24 cellular contexts compared by ENCODE assay signal in genomic region chr20:7025635-7026034, GRCh38.
DNase-seq lines count a peak whose midpoint lies in the region; ATAC-seq, FAIRE-seq and TF ChIP-seq lines count a peak whose summit lies in the region.
"Had no signal": no experiment of that assay in that cellular context is flagged by ENCODE, and none has a peak within 500 bp of the region (broad histone marks: within the 10 kb centered on the region; RNA-seq: fewer than 3 reads in every experiment).

No MANE protein-coding gene starts in this region.

- TF ChIP-seq CTCF in cardiac muscle cell (IDR thresholded peaks at IDR 0.05; ENCODE audit: low read depth, low read length) (no peak), heart left ventricle (IDR thresholded peaks at IDR 0.05) (no peak), left lung (IDR thresholded peaks at IDR 0.05) (no peak), pancreas (IDR thresholded peaks at IDR 0.05) (no peak)

- H3K27ac ChIP-seq in cardiac muscle cell (peak overlapping the region; percentile 50), heart left ventricle (no peak overlapping the region), left lung (no peak overlapping the region), pancreas (no peak overlapping the region)
- H3K27ac ChIP-seq: A549; BLaER1 treated with 17β-estradiol and CSF1 and Interleukin-3, amounts not matched to agents 10 nM and 100 nM; GM23248 had no signal

- ATAC-seq in heart left ventricle (no peak), left lung (peak; percentile 81), pancreas (no peak)
- ATAC-seq: A549, HCT116 had no signal

- WGBS in heart left ventricle, 4 donors, result 43 to 48% (median 46%) methylated on average over 4 of the region's 4 CpGs
- 36% methylated on average over 4 of the region's 4 CpGs for WGBS in pancreas, 2 donors

- intact Hi-C loops in heart left ventricle (cut with DNase I), result no loop called here
- intact Hi-C loops in left lung (cut with DNase I), result no loop called here
- intact Hi-C loops in pancreas (cut with DNase I), result no loop called here

- no peaks in the 10 kb centered on the region for H3K9me3 ChIP-seq in cardiac muscle cell (ENCODE audit: low read depth)
- H3K9me3 ChIP-seq in heart left ventricle, result peaks cover 0 to 12% (median 5%) of the 10 kb centered on the region in 12 donors
- H3K9me3 ChIP-seq in left lung, result peaks cover 0 to 16% of the 10 kb centered on the region in 2 donors
- no peaks in the 10 kb centered on the region for H3K9me3 ChIP-seq in pancreas
- H3K9me3 ChIP-seq: BE2C had no signal

- H3K36me3 ChIP-seq in cardiac muscle cell, result no peaks in the 10 kb centered on the region
- no peaks in the 10 kb centered on the region for H3K36me3 ChIP-seq in heart left ventricle
- H3K36me3 ChIP-seq in left lung, result no peaks in the 10 kb centered on the region
- H3K36me3 ChIP-seq in pancreas, result no peaks in the 10 kb centered on the region
- H3K36me3 ChIP-seq: BE2C; BLaER1 treated with 17β-estradiol and CSF1 and Interleukin-3, amounts not matched to agents 10 nM and 100 nM had no signal

- DNase-seq in cardiac muscle cell (ENCODE audit: low read depth in 1 of 2, low spot score in 1 of 2) (peak in 1 of 2 donors; percentile 49), heart left ventricle (no peak), NCI-H2029 treated with DMSO at 0.1 percent for 48 hours (lab: John Stamatoyannopoulos, UW) (peak; percentile 12), left lung (no peak), SIG-M5 (lab: John Stamatoyannopoulos, UW) (no peak), pancreas (no peak)
- no peak for DNase-seq in activated CD4-positive, alpha-beta T cell treated with anti-CD3 and anti-CD28 coated beads for 48 hours
- DNase-seq: 8988T; ACHN; AML-193; BE2C; CD4-positive, alpha-beta T cell; CD8-positive, alpha-beta memory T cell; DMS 273 treated with DMSO at 0.1 percent for 48 hours; DND-41; GM23248; H9; HFFc6 had no signal

- H3K4me3 ChIP-seq in cardiac muscle cell, result no peak overlapping the region
- no peak overlapping the region for H3K4me3 ChIP-seq in heart left ventricle
- no peak overlapping the region for H3K4me3 ChIP-seq in left lung
- H3K4me3 ChIP-seq in pancreas, result no peak overlapping the region
- H3K4me3 ChIP-seq: A549; BLaER1 treated with 17β-estradiol and CSF1 and Interleukin-3, amounts not matched to agents 10 nM and 100 nM; GM23248 had no signal

- FAIRE-seq in pancreas (lab: Jason Lieb, UNC), result no peak
- FAIRE-seq: A549, D721Med, G401.6, GM12892 had no signal

- H3K27me3 ChIP-seq in cardiac muscle cell (no peaks in the 10 kb centered on the region), heart left ventricle (no peaks in the 10 kb centered on the region), left lung (no peaks in the 10 kb centered on the region), pancreas (no peaks in the 10 kb centered on the region)
- H3K27me3 ChIP-seq: BE2C; BLaER1 treated with 17β-estradiol and CSF1 and Interleukin-3, amounts not matched to agents 10 nM and 100 nM had no signal

- H3K4me1 ChIP-seq in cardiac muscle cell (ENCODE audit: low read depth), result peaks cover 21% of the 10 kb centered on the region
- H3K4me1 ChIP-seq in heart left ventricle, result no peaks in the 10 kb centered on the region
- no peaks in the 10 kb centered on the region for H3K4me1 ChIP-seq in left lung
- H3K4me1 ChIP-seq in pancreas, result no peaks in the 10 kb centered on the region
- H3K4me1 ChIP-seq: A549, BE2C had no signal

- no peak for TF ChIP-seq POLR2A in heart left ventricle (IDR thresholded peaks at IDR 0.05)
